ENCODE assay signal across 8 cellular contexts in genomic region chr6:32589595-32590274, GRCh38. TPM values are rescaled to one million over a fixed set of nuclear protein-coding genes. Genes with fewer than 3 reads are reported as not detected.
DNase-seq lines count a peak whose midpoint lies in the region; ATAC-seq, FAIRE-seq and TF ChIP-seq lines count a peak whose summit lies in the region.
"Not testable (repeated sequence)": the region's sequence is repeated elsewhere in the genome, so short reads cannot be mapped to it uniquely, and the experiment has no call there.

Gene HLA-DRB1, minus strand, starts transcription at chr6:32589848. Its CDS starts 106 bp downstream, at chr6:32589742.

- not testable (repeated sequence) for H3K4me1 ChIP-seq in endodermal cell (ENCODE audit: control insufficient read depth, insufficient read depth, low read length); HepG2 (ENCODE audit: insufficient read depth, low read length)

- not testable (repeated sequence) for H2AFZ ChIP-seq in HepG2 (ENCODE audit: low read length)

- not testable (repeated sequence) for H3K36me3 Mint-ChIP-seq in Calu3 (ENCODE audit: insufficient read depth, unreplicated experiment); endodermal cell (ENCODE audit: low read depth)
- H3K36me3 Mint-ChIP-seq in activated CD8-positive, alpha-beta memory T cell treated with anti-CD3 and anti-CD28 coated beads, Interleukin-2, amount 10 ng/mL, durations not matched to agents 7 days and 5 days, result peaks cover 22% of the 10 kb centered on the region

- peak within 1 kb of the TSS; percentile 22 for H3K27ac Mint-ChIP-seq in Calu3 (ENCODE audit: unreplicated experiment)
- peak within 1 kb of the TSS; percentile 91 for H3K27ac Mint-ChIP-seq in activated CD8-positive, alpha-beta memory T cell treated with anti-CD3 and anti-CD28 coated beads, Interleukin-2, amount 10 ng/mL, durations not matched to agents 7 days and 5 days
- not testable (repeated sequence) for H3K27ac Mint-ChIP-seq in endodermal cell

- not testable (repeated sequence) for H3K4me3 ChIP-seq in NB4 (ENCODE audit: low read depth, low read length); endodermal cell (ENCODE audit: low read length); HepG2 (replicated peaks in 1 of 3; ENCODE audit: insufficient read depth in 1 of 3, low read depth in 2 of 3, low read length in 3 of 3)

- WGBS in endodermal cell (ENCODE audit: insufficient coverage in 1 of 2, insufficient read length in 1 of 2), 2 experiments, result 67 to 100% methylated on average over 1 to 7 of the region's 7 CpGs
- 36% methylated on average over 6 of the region's 7 CpGs for WGBS in HepG2 (ENCODE audit: low lambda C conversion rate)

- TF ChIP-seq RAD21 in HepG2 (CRISPR knock-in tag; IDR thresholded peaks at IDR 0.05), result not testable (repeated sequence)

- not testable (repeated sequence) for H4K20me1 ChIP-seq in HepG2 (ENCODE audit: insufficient read depth, low read length)

- TF ChIP-seq CTCF in Calu3 (IDR thresholded peaks at IDR 0.05; ENCODE audit: unreplicated experiment); NB4 (IDR thresholded peaks at IDR 0.05; ENCODE audit: low read depth, low read length); endodermal cell (conservative IDR thresholded peaks at IDR 0.05); HepG2 (CRISPR knock-in tag; IDR thresholded peaks at IDR 0.05): not testable (repeated sequence)

- peak; percentile 72 for FAIRE-seq in HepG2 (lab: Jason Lieb, UNC)

- in situ Hi-C loops in HepG2 (cut with HindIII; ENCODE audit: extremely low pct_ligation_motif_present, low pct_unique_long_range_greater_than_20kb), result loop anchor here (5.0 kb wide), 1 partner anchor 62 kb away; no protein-coding TSS in a partner anchor

- peak; percentile 47 for TF ChIP-seq POLR2A in GM19193 (IDR thresholded peaks at IDR 0.05; ENCODE audit: extremely low read depth, insufficient read depth, insufficient read length)
- TF ChIP-seq POLR2A in NB4 (IDR thresholded peaks at IDR 0.05; ENCODE audit: extremely low read depth, insufficient read length); HepG2 (IDR thresholded peaks at IDR 0.05; ENCODE audit: insufficient read depth in 1 of 2, low read depth in 2 of 2, low read length in 2 of 2): not testable (repeated sequence)

- not testable (repeated sequence) for H3K9ac ChIP-seq in endodermal cell (ENCODE audit: extremely low read depth, low read length, poor library complexity, severe bottlenecking); HepG2 (ENCODE audit: insufficient read depth, low read depth, low read length)

- not testable (repeated sequence) for TF ChIP-seq EP300 in HepG2 (IDR thresholded peaks at IDR 0.05; ENCODE audit: low read depth in 2 of 2, low read length in 2 of 2); HepG2 (CRISPR knock-in tag; IDR thresholded peaks at IDR 0.05; ENCODE audit: borderline replicate concordance)

- not testable (repeated sequence) for H3K4me2 ChIP-seq in HepG2 (ENCODE audit: low read depth, low read length)

- H3K4me3 Mint-ChIP-seq in Calu3 (ENCODE audit: low read depth, unreplicated experiment) (peak within 1 kb of the TSS; percentile 56), endodermal cell (peak within 1 kb of the TSS; percentile 34)
- peak within 1 kb of the TSS; percentile 86 for H3K4me3 Mint-ChIP-seq in activated CD8-positive, alpha-beta memory T cell treated with anti-CD3 and anti-CD28 coated beads, Interleukin-2, amount 10 ng/mL, durations not matched to agents 7 days and 5 days

- H3K36me3 ChIP-seq in endodermal cell (ENCODE audit: control insufficient read depth, insufficient read depth, low read length); HepG2 (replicated peaks in 1 of 2; ENCODE audit: control insufficient read depth in 1 of 2, insufficient read depth in 2 of 2, low read length in 2 of 2): not testable (repeated sequence)

- not testable (repeated sequence) for BruUV-seq in Calu3 (replicated peaks; lab: Mats Ljungman, UMichigan); HepG2 (replicated peaks; lab: Mats Ljungman, UMichigan)

- H3K9me3 Mint-ChIP-seq in Calu3 (ENCODE audit: low read depth, unreplicated experiment); activated CD8-positive, alpha-beta memory T cell treated with anti-CD3 and anti-CD28 coated beads, Interleukin-2, amount 10 ng/mL, durations not matched to agents 7 days and 5 days (ENCODE audit: low read depth); endodermal cell: not testable (repeated sequence)

- H3K27ac ChIP-seq in endodermal cell (ENCODE audit: low read depth, low read length); HepG2 (ENCODE audit: extremely low read length, insufficient read depth, low read length): not testable (repeated sequence)

- H3K27me3 Mint-ChIP-seq in Calu3 (ENCODE audit: unreplicated experiment) (peaks cover 14% of the 10 kb centered on the region), endodermal cell (ENCODE audit: insufficient read depth) (peaks cover 16% of the 10 kb centered on the region)
- H3K27me3 Mint-ChIP-seq in activated CD8-positive, alpha-beta memory T cell treated with anti-CD3 and anti-CD28 coated beads, Interleukin-2, amount 10 ng/mL, durations not matched to agents 7 days and 5 days, result peaks cover 10% of the 10 kb centered on the region

- not testable (repeated sequence) for H3K27me3 ChIP-seq in endodermal cell (ENCODE audit: control insufficient read depth, insufficient read depth, low read length, poor library complexity, severe bottlenecking); HepG2 (ENCODE audit: control insufficient read depth in 1 of 2, insufficient read depth in 2 of 2, low read length in 2 of 2)

- POLR2A ChIA-PET in HepG2 (lab: Yijun Ruan, JAX), result not testable (repeated sequence)

- H3K4me1 Mint-ChIP-seq in Calu3 (ENCODE audit: low read depth, unreplicated experiment), result peaks cover 12% of the 10 kb centered on the region
- peaks cover 43% of the 10 kb centered on the region for H3K4me1 Mint-ChIP-seq in activated CD8-positive, alpha-beta memory T cell treated with anti-CD3 and anti-CD28 coated beads, Interleukin-2, amount 10 ng/mL, durations not matched to agents 7 days and 5 days
- H3K4me1 Mint-ChIP-seq in endodermal cell, result not testable (repeated sequence)

- DNase-seq in Calu3 (peak; percentile 54), NB4 (ENCODE audit: low read depth) (peak; percentile 18), endodermal cell (peak; percentile 78), HepG2 (ENCODE audit: low spot score) (peak; percentile 41)
- DNase-seq in activated CD8-positive, alpha-beta memory T cell treated with anti-CD3 and anti-CD28 coated beads, Interleukin-2, amount 10 ng/mL, durations not matched to agents 7 days and 5 days, result peak; percentile 45
- peak; percentile 17 for DNase-seq in stimulated activated CD4-positive, alpha-beta T cell treated with anti-CD3 and anti-CD28 coated beads, Interleukin-4, amount 100 ng/mL, for 24 hours

- H3K79me2 ChIP-seq in HepG2 (ENCODE audit: insufficient read depth, low read length), result not testable (repeated sequence)

- intact Hi-C loops in Calu3 (cut with micrococcal nuclease; ENCODE audit: unreplicated experiment), result loop anchor here (2.0 kb wide), 1 partner anchor 61 kb away; no protein-coding TSS in a partner anchor
- intact Hi-C loops in HepG2 (cut with micrococcal nuclease; ENCODE audit: unreplicated experiment), result not testable (repeated sequence)

- CTCF ChIA-PET in Calu3 (lab: Charles Lee); activated CD8-positive, alpha-beta memory T cell treated with anti-CD3 and anti-CD28 coated beads, Interleukin-2, amount 10 ng/mL, durations not matched to agents 7 days and 5 days (lab: Charles Lee); HepG2 (lab: Yijun Ruan, JAX; ENCODE audit: low intra/inter-chr PET ratio, low total read pairs): not testable (repeated sequence)

- ATAC-seq in HG02885 (IDR thresholded peaks at IDR 0.05; ENCODE audit: poor library complexity, unreplicated experiment) (peak; percentile 98), HepG2 (peak; percentile 93)
- ATAC-seq in activated CD8-positive, alpha-beta memory T cell treated with anti-CD3 and anti-CD28 coated beads, Interleukin-2, amount 10 ng/mL, durations not matched to agents 7 days and 5 days, result peak; percentile 98

- not testable (repeated sequence) for H3K9me3 ChIP-seq in endodermal cell (ENCODE audit: control insufficient read depth, low read length); HepG2 (ENCODE audit: low read length)

RNA-seq across cellular contexts. Expression of gene HLA-DRB1, which starts in this region (rescaled TPM):
- 111 and 141 TPM in 2 replicates for total RNA-seq in Calu3 (2022)
- 100 to 1,000 TPM; 189 to 228 TPM for total RNA-seq in activated CD8-positive, alpha-beta memory T cell treated with anti-CD3 and anti-CD28 coated beads, Interleukin-2, amount 10 ng/mL, durations not matched to agents 7 days and 5 days
- total RNA-seq in endodermal cell, result 10 to 100 TPM in 1 of 2 donors, 1 to 10 TPM in 1; 9.9 to 14.6 TPM
- 9.0 TPM for polyA plus RNA-seq in endodermal cell (2013, experiment 1 of 2)
- 7.6 TPM for polyA plus RNA-seq in endodermal cell (2013, experiment 2 of 2)
- 0.09 TPM in 1 of 2 replicates, not detected in the other for total RNA-seq in HepG2 (2016; rRNA removed; fragmentation: Illumina TruSeq; extraction: Trizol)
- total RNA-seq in HepG2 (2016; cell fraction: cytosol; rRNA removed; fragmentation: Illumina TruSeq; extraction: Trizol; ENCODE audit: low read depth), result not detected in 2 replicates
- total RNA-seq in HepG2 (2016; cell fraction: insoluble cytoplasmic fraction; rRNA removed; fragmentation: Illumina TruSeq; extraction: Trizol), result not detected in 2 replicates
- total RNA-seq in HepG2 (2016; cell fraction: membrane; rRNA removed; fragmentation: Illumina TruSeq; extraction: Trizol), result not detected in 2 replicates
- total RNA-seq in HepG2 (2016; cell fraction: nucleus; rRNA removed; fragmentation: Illumina TruSeq; extraction: Trizol), result not detected in 2 replicates
- polyA plus RNA-seq in HepG2 (2011; rRNA removed), result not detected in 2 replicates
- 0.11 and 0.13 TPM in 2 replicates for polyA plus RNA-seq in HepG2 (2011; cell fraction: cytosol; rRNA removed)
- 0.28 TPM in 1 of 2 replicates, not detected in the other for polyA plus RNA-seq in HepG2 (2011; cell fraction: nucleus; rRNA removed)
- not detected in 2 replicates for polyA plus RNA-seq in HepG2 (2012)
- not detected in 2 replicates for polyA plus RNA-seq in HepG2 (2016; cell fraction: cytosol; fragmentation: Illumina TruSeq; extraction: Trizol; ENCODE audit: low read depth)
- polyA plus RNA-seq in HepG2 (2016; cell fraction: insoluble cytoplasmic fraction; fragmentation: Illumina TruSeq; extraction: Trizol; ENCODE audit: low read depth), result not detected in 2 replicates
- not detected in 2 replicates for polyA plus RNA-seq in HepG2 (2016; cell fraction: membrane; fragmentation: Illumina TruSeq; extraction: Trizol; ENCODE audit: low read depth)
- polyA plus RNA-seq in HepG2 (2016; cell fraction: nucleus; fragmentation: Illumina TruSeq; extraction: Trizol; ENCODE audit: insufficient read depth, low read depth), result not detected in 2 replicates
- 0.23 TPM in 1 of 2 replicates, not detected in the other for polyA minus RNA-seq in HepG2 (2011; rRNA and poly(A)+ RNA removed; ENCODE audit: low replicate concordance)
- polyA minus RNA-seq in HepG2 (2011; cell fraction: cytosol; rRNA and poly(A)+ RNA removed), result not detected in 2 replicates
- polyA minus RNA-seq in HepG2 (2011; cell fraction: nucleus; rRNA and poly(A)+ RNA removed), result not detected in 2 replicates

Comparison
In these comparisons a context has a peak if more than half of its experiments do, and no peak if none do; other contexts are left out.
1. RNA of gene HLA-DRB1 (total RNA-seq): 189 to 228 TPM in activated CD8-positive, alpha-beta memory T cell treated with anti-CD3 and anti-CD28 coated beads, Interleukin-2, amount 10 ng/mL, durations not matched to agents 7 days and 5 days, 111 to 141 TPM in Calu3 and 9.9 to 14.6 TPM in endodermal cell; 0.09 TPM in HepG2; every median in the first group is over 10 times any median in the second.
2. Peak in DNase-seq and ATAC-seq in HepG2; RNA of the gene not detected or under 1 TPM.
3. DNase-seq: peak in every context shown above with its lines; median percentile 78 in endodermal cell; 54 in Calu3; 45 in activated CD8-positive, alpha-beta memory T cell treated with anti-CD3 and anti-CD28 coated beads, Interleukin-2, amount 10 ng/mL, durations not matched to agents 7 days and 5 days; 41 in HepG2; 18 in NB4; 17 in stimulated activated CD4-positive, alpha-beta T cell treated with anti-CD3 and anti-CD28 coated beads, Interleukin-4, amount 100 ng/mL, for 24 hours.
4. H3K4me3 Mint-ChIP-seq: peak in every context shown above with its lines; median percentile 86 in activated CD8-positive, alpha-beta memory T cell treated with anti-CD3 and anti-CD28 coated beads, Interleukin-2, amount 10 ng/mL, durations not matched to agents 7 days and 5 days; 56 in Calu3; 34 in endodermal cell.
5. Peak in every context shown above with its lines, with median percentiles within 50 percentile points of each other: ATAC-seq.